ENCODE assay signal across 29 cellular contexts in the genomic region with DNA sequence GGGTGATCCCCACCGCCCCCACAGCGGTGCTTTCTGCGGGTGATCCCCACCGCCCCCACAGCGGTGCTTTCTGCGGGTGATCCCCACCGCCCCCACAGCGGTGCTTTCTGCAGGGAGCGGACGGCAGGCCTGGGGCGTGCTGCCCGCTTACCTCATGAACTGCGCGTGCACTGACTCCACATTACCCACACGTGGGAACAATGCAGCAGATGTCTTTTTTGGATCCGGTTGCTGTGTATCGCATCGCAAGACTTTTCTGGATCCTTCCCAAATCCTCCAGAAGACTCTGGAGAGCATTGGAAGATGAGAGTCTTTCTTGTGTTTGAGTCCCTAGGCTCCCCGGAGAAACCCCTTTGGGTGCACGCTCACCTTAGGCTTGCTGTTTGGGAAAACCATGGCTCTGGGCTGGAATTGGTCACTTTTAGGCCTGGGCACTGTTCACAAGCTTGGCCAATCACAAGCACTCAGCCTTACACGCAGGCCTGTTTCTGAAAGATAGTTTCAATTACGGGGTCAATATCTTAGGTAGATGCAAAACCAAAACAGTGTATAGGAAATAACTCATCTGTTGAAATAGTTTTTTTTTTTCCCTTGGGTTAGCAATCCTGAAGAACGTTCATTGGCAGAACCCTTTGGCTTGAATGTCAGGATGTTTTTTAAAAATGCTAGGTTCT.
DNase-seq lines count a peak whose midpoint lies in the region; ATAC-seq, FAIRE-seq and TF ChIP-seq lines count a peak whose summit lies in the region.
"Had no signal": no experiment of that assay in that cellular context is flagged by ENCODE, and none has a peak within 500 bp of the region (broad histone marks: within the 10 kb centered on the region; RNA-seq: fewer than 3 reads in every experiment).

No MANE protein-coding gene starts in this region.

- peaks cover 24 to 59% (median 38%) of the 10 kb centered on the region in 3 donors for H3K4me1 ChIP-seq in skeletal muscle tissue (ENCODE audit: control insufficient read depth in 3 of 3, insufficient read depth in 3 of 3, low read length in 3 of 3)
- H3K4me1 ChIP-seq: Caco-2, foreskin keratinocyte, prostate gland, testis had no signal

- H3K27me3 ChIP-seq in skeletal muscle tissue (ENCODE audit: control insufficient read depth in 3 of 3, insufficient read depth in 3 of 3, low read length in 3 of 3): no peaks in the 10 kb centered on the region
- H3K27me3 ChIP-seq: brain microvascular endothelial cell, esophagus muscularis mucosa, foreskin keratinocyte, heart right ventricle, testis had no signal

- no peaks in the 10 kb centered on the region for H3K9me3 ChIP-seq in skeletal muscle tissue (ENCODE audit: control insufficient read depth in 3 of 3, low read length in 3 of 3)
- H3K9me3 ChIP-seq: Caco-2, esophagus muscularis mucosa, heart right ventricle, prostate gland, testis had no signal

- H3K4me3 ChIP-seq in fibroblast of mammary gland (ENCODE audit: control insufficient read depth, low read depth, low read length) (no peak overlapping the region), skeletal muscle tissue (ENCODE audit: low read length in 3 of 3) (no peak overlapping the region)
- H3K4me3 ChIP-seq: esophagus muscularis mucosa, heart right ventricle, prostate gland, testis had no signal

- FAIRE-seq in urothelium cell line (lab: Jason Lieb, UNC): no peak
- FAIRE-seq: endometrium, kidney, TTC549 had no signal

- intact Hi-C loops in activated CD4-positive, alpha-beta memory T cell treated with anti-CD3 and anti-CD28 coated beads for 36 hours (cut with micrococcal nuclease): no loop called here

- H3K27ac ChIP-seq in skeletal muscle tissue (ENCODE audit: low read depth, low read length): peak overlapping the region; percentile 63
- H3K27ac ChIP-seq: brain microvascular endothelial cell, C4-2B, esophagus muscularis mucosa, foreskin keratinocyte, heart right ventricle, prostate gland, testis had no signal

- no peaks in the 10 kb centered on the region for H3K9me3 Mint-ChIP-seq in activated CD4-positive, alpha-beta memory T cell treated with anti-CD3 and anti-CD28 coated beads for 36 hours
- peaks cover 6% of the 10 kb centered on the region for H3K9me3 Mint-ChIP-seq in activated CD4-positive, alpha-beta memory T cell treated with anti-CD3 and anti-CD28 coated beads, Interleukin-2, amount 10 ng/mL, durations not matched to agents 7 days and 5 days
- H3K9me3 Mint-ChIP-seq: stimulated activated memory B cell treated with anti-CD40 and anti-IgM and Interleukin-4, amounts not matched to agents 10 μg/mL and 1 μg/mL and 100 μg/mL, for 72 hours had no signal

- no peak for TF ChIP-seq CTCF in fibroblast of mammary gland (conservative IDR thresholded peaks at IDR 0.05; ENCODE audit: control insufficient read depth, insufficient read depth, low read depth, low read length)

- H3K36me3 Mint-ChIP-seq in activated CD4-positive, alpha-beta memory T cell treated with anti-CD3 and anti-CD28 coated beads for 36 hours: peaks cover 2% of the 10 kb centered on the region
- H3K36me3 Mint-ChIP-seq in activated CD4-positive, alpha-beta memory T cell treated with anti-CD3 and anti-CD28 coated beads, Interleukin-2, amount 10 ng/mL, durations not matched to agents 7 days and 5 days (ENCODE audit: low read depth): peaks cover 32% of the 10 kb centered on the region

- H3K9ac ChIP-seq in skeletal muscle tissue (ENCODE audit: low read depth in 1 of 3, low read length in 3 of 3): peak overlapping the region in 1 of 3 donors; percentile 5

- peaks cover 32% of the 10 kb centered on the region for H3K4me1 Mint-ChIP-seq in activated CD4-positive, alpha-beta memory T cell treated with anti-CD3 and anti-CD28 coated beads for 36 hours (ENCODE audit: low read depth)
- H3K4me1 Mint-ChIP-seq in activated CD4-positive, alpha-beta memory T cell treated with anti-CD3 and anti-CD28 coated beads, Interleukin-2, amount 10 ng/mL, durations not matched to agents 7 days and 5 days: peaks cover 33% of the 10 kb centered on the region

- H3K36me3 ChIP-seq in skeletal muscle tissue (ENCODE audit: control insufficient read depth in 3 of 3, insufficient read depth in 3 of 3, low read length in 3 of 3): peaks cover 0 to 4% (median 2%) of the 10 kb centered on the region in 3 donors
- H3K36me3 ChIP-seq: brain microvascular endothelial cell, esophagus muscularis mucosa, prostate gland had no signal

- H3K27ac Mint-ChIP-seq in activated CD4-positive, alpha-beta memory T cell treated with anti-CD3 and anti-CD28 coated beads for 36 hours: peak overlapping the region; percentile 42
- no peak overlapping the region for H3K27ac Mint-ChIP-seq in activated CD4-positive, alpha-beta memory T cell treated with anti-CD3 and anti-CD28 coated beads, Interleukin-2, amount 10 ng/mL, durations not matched to agents 7 days and 5 days
- H3K27ac Mint-ChIP-seq: stimulated activated memory B cell treated with anti-CD40 and anti-IgM and Interleukin-4, amounts not matched to agents 10 μg/mL and 1 μg/mL and 100 μg/mL, for 72 hours had no signal

- peak; percentile 36 for DNase-seq in activated CD4-positive, alpha-beta memory T cell treated with anti-CD3 and anti-CD28 coated beads for 36 hours
- no peak for DNase-seq in activated CD4-positive, alpha-beta memory T cell treated with anti-CD3 and anti-CD28 coated beads, Interleukin-2, amount 10 ng/mL, durations not matched to agents 7 days and 5 days
- DNase-seq in fibroblast of mammary gland (ENCODE audit: low read depth) (peak; percentile 84), urothelium cell line (ENCODE audit: low spot score) (no peak)
- DNase-seq: activated CD4-positive, CD25-positive, alpha-beta regulatory T cell; activated naive CD4-positive, alpha-beta T cell treated with anti-CD3 and anti-CD28 coated beads, Interleukin-2, amount 50 U/mL, for 16 hours; brain microvascular endothelial cell; Caco-2; cerebellar nuclear complex; foreskin keratinocyte; heart right ventricle; kidney; left ventricle myocardium superior; mesendoderm; NCI-H1694; NCI-H82; stimulated activated CD4-positive, alpha-beta T cell treated with anti-CD3 and anti-CD28 coated beads, Interleukin-4, amount 100 ng/mL, for 24 hours; testis had no signal

- CTCF ChIA-PET in activated CD4-positive, alpha-beta memory T cell treated with anti-CD3 and anti-CD28 coated beads for 36 hours (lab: Charles Lee): no interaction called here
- CTCF ChIA-PET in activated CD4-positive, alpha-beta memory T cell treated with anti-CD3 and anti-CD28 coated beads, Interleukin-2, amount 10 ng/mL, durations not matched to agents 7 days and 5 days (lab: Charles Lee): interaction anchor here (1.0 kb wide), 1 partner anchor 12 kb away, joined by 3 read pairs; no protein-coding TSS in a partner anchor

- H3K27me3 Mint-ChIP-seq in activated CD4-positive, alpha-beta memory T cell treated with anti-CD3 and anti-CD28 coated beads for 36 hours: no peaks in the 10 kb centered on the region
- H3K27me3 Mint-ChIP-seq in activated CD4-positive, alpha-beta memory T cell treated with anti-CD3 and anti-CD28 coated beads, Interleukin-2, amount 10 ng/mL, durations not matched to agents 7 days and 5 days: no peaks in the 10 kb centered on the region
- H3K27me3 Mint-ChIP-seq: stimulated activated memory B cell treated with anti-CD40 and anti-IgM and Interleukin-4, amounts not matched to agents 10 μg/mL and 1 μg/mL and 100 μg/mL, for 72 hours had no signal

- no peak overlapping the region for H3K4me3 Mint-ChIP-seq in activated CD4-positive, alpha-beta memory T cell treated with anti-CD3 and anti-CD28 coated beads for 36 hours
- no peak overlapping the region for H3K4me3 Mint-ChIP-seq in activated CD4-positive, alpha-beta memory T cell treated with anti-CD3 and anti-CD28 coated beads, Interleukin-2, amount 10 ng/mL, durations not matched to agents 7 days and 5 days
- H3K4me3 Mint-ChIP-seq: stimulated activated memory B cell treated with anti-CD40 and anti-IgM and Interleukin-4, amounts not matched to agents 10 μg/mL and 1 μg/mL and 100 μg/mL, for 72 hours had no signal

- POLR2A ChIA-PET in activated CD4-positive, alpha-beta memory T cell treated with anti-CD3 and anti-CD28 coated beads for 36 hours (lab: Charles Lee): no interaction called here
- POLR2A ChIA-PET in activated CD4-positive, alpha-beta memory T cell treated with anti-CD3 and anti-CD28 coated beads, Interleukin-2, amount 10 ng/mL, durations not matched to agents 7 days and 5 days (lab: Charles Lee): interaction anchor here (0.9 kb wide), 1 partner anchor 16 kb away, joined by 4 read pairs; no protein-coding TSS in a partner anchor

- peak; percentile 57 for ATAC-seq in HG02885 (IDR thresholded peaks at IDR 0.05; ENCODE audit: poor library complexity, unreplicated experiment)
- no peak for ATAC-seq in HG02981 (IDR thresholded peaks at IDR 0.05; ENCODE audit: unreplicated experiment)
- no peak for ATAC-seq in GM21737 (IDR thresholded peaks at IDR 0.05; ENCODE audit: unreplicated experiment)
- ATAC-seq: foreskin keratinocyte; HCT116; heart right ventricle; left ventricle myocardium superior; stimulated activated memory B cell treated with anti-CD40 and anti-IgM and Interleukin-4, amounts not matched to agents 10 μg/mL and 1 μg/mL and 100 μg/mL, for 72 hours had no signal

Comparison
In these comparisons a context has a peak if more than half of its experiments do, and no peak if none do; other contexts are left out.
1. DNase-seq: peak in activated CD4-positive, alpha-beta memory T cell treated with anti-CD3 and anti-CD28 coated beads for 36 hours (single experiment) and fibroblast of mammary gland (single experiment); none in activated CD4-positive, alpha-beta memory T cell treated with anti-CD3 and anti-CD28 coated beads, Interleukin-2, amount 10 ng/mL, durations not matched to agents 7 days and 5 days (single experiment) and urothelium cell line (single experiment).